In the genomic region with DNA sequence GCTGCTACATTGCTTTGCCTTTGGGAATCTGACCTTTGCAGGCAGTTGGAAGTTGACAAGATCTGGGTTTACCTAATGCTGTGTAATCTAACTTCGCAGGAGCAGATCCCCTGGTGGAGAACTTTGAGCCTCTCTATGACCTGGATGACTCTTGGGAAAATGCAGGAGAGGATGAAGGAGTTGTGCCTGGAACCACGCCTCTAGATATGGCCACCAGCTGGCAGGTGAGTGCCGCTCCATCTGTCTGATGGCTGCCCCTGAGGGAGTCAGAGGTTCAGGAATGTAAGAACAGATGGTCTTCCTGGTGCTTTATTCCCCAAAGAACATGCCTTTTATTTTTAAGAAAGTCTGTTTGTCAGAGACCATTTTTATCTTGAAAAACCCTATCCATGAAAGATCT, we compare ENCODE assay signal across 15 cellular contexts.
DNase-seq lines count a peak whose midpoint lies in the region; ATAC-seq and TF ChIP-seq lines count a peak whose summit lies in the region.
"Had no signal": no experiment of that assay in that cellular context is flagged by ENCODE, and none has a peak within 500 bp of the region (broad histone marks: within the 10 kb centered on the region; RNA-seq: fewer than 3 reads in every experiment).

No MANE protein-coding gene starts in this region.

- no peak for DNase-seq in activated naive CD4-positive, alpha-beta T cell treated with anti-CD3 and anti-CD28 coated beads, Interleukin-2, amount 10 ng/mL, durations not matched to agents 7 days and 5 days
- no peak for DNase-seq in activated naive CD4-positive, alpha-beta T cell treated with Interleukin-2 at 50 U/mL for 16 hours
- DNase-seq in NCI-H82 (lab: John Stamatoyannopoulos, UW) (peak; percentile 80), cerebellar cortex (ENCODE audit: low spot score) (peak; percentile 75), lower leg skin (ENCODE audit: low spot score in 2 of 2) (no peak), MCF 10A (ENCODE audit: unreplicated experiment) (no peak)
- DNase-seq in stimulated activated effector memory CD8-positive, alpha-beta T cell treated with anti-CD3 and anti-CD28 coated beads, Interleukin-12 subunit alpha, Interleukin-12 subunit beta, amount 100 ng/mL, for 72 hours (ENCODE audit: low spot score in 2 of 2), result no peak
- DNase-seq in central memory CD4-positive, alpha-beta T cell, result no peak
- DNase-seq: activated naive CD4-positive, alpha-beta T cell; COR-L47; H7; NCI-H187; uterus had no signal

- TF ChIP-seq POLR2A in lower leg skin (IDR thresholded peaks at IDR 0.05), result no peak

- TF ChIP-seq CTCF in lower leg skin (IDR thresholded peaks at IDR 0.05), result no peak
- no peak for TF ChIP-seq CTCF in MCF 10A (IDR thresholded peaks at IDR 0.05; ENCODE audit: unreplicated experiment)

- H3K36me3 Mint-ChIP-seq in activated naive CD4-positive, alpha-beta T cell treated with anti-CD3 and anti-CD28 coated beads, Interleukin-2, amount 10 ng/mL, durations not matched to agents 7 days and 5 days, result peaks cover 93% of the 10 kb centered on the region
- H3K36me3 Mint-ChIP-seq in stimulated activated effector memory CD8-positive, alpha-beta T cell treated with anti-CD3 and anti-CD28 coated beads, Interleukin-12 subunit alpha, Interleukin-12 subunit beta, amount 100 ng/mL, for 72 hours, result peaks cover 98% of the 10 kb centered on the region
- H3K36me3 Mint-ChIP-seq in MCF 10A (ENCODE audit: insufficient read depth, unreplicated experiment), result peaks cover 87% of the 10 kb centered on the region

- peaks cover 92% of the 10 kb centered on the region for H3K4me1 Mint-ChIP-seq in activated naive CD4-positive, alpha-beta T cell treated with anti-CD3 and anti-CD28 coated beads, Interleukin-2, amount 10 ng/mL, durations not matched to agents 7 days and 5 days
- H3K4me1 Mint-ChIP-seq in stimulated activated effector memory CD8-positive, alpha-beta T cell treated with anti-CD3 and anti-CD28 coated beads, Interleukin-12 subunit alpha, Interleukin-12 subunit beta, amount 100 ng/mL, for 72 hours, result peaks cover 81% of the 10 kb centered on the region
- peaks cover 16% of the 10 kb centered on the region for H3K4me1 Mint-ChIP-seq in MCF 10A (ENCODE audit: insufficient read depth, unreplicated experiment)

- WGBS in lower leg skin, 2 donors, result 89 to 91% methylated on average over 3 of the region's 3 CpGs

- BruUV-seq in MCF 10A (replicated peaks; lab: Mats Ljungman, UMichigan), result no TSS peak

- H3K9me3 Mint-ChIP-seq in activated naive CD4-positive, alpha-beta T cell treated with anti-CD3 and anti-CD28 coated beads, Interleukin-2, amount 10 ng/mL, durations not matched to agents 7 days and 5 days, result no peaks in the 10 kb centered on the region
- H3K9me3 Mint-ChIP-seq in stimulated activated effector memory CD8-positive, alpha-beta T cell treated with anti-CD3 and anti-CD28 coated beads, Interleukin-12 subunit alpha, Interleukin-12 subunit beta, amount 100 ng/mL, for 72 hours, result no peaks in the 10 kb centered on the region
- H3K9me3 Mint-ChIP-seq in MCF 10A (ENCODE audit: unreplicated experiment), result no peaks in the 10 kb centered on the region
- H3K9me3 Mint-ChIP-seq: IgD-negative memory B cell had no signal

- POLR2A ChIA-PET in MCF 10A (lab: Yijun Ruan, JAX), result interaction anchor here (0.7 to 1.1 kb wide), 2 partner anchors 10 to 169 kb away, joined by 3 to 5 read pairs; no protein-coding TSS in a partner anchor

- H3K27ac Mint-ChIP-seq in activated naive CD4-positive, alpha-beta T cell treated with anti-CD3 and anti-CD28 coated beads, Interleukin-2, amount 10 ng/mL, durations not matched to agents 7 days and 5 days, result peak overlapping the region; percentile 74
- peak overlapping the region; percentile 86 for H3K27ac Mint-ChIP-seq in stimulated activated effector memory CD8-positive, alpha-beta T cell treated with anti-CD3 and anti-CD28 coated beads, Interleukin-12 subunit alpha, Interleukin-12 subunit beta, amount 100 ng/mL, for 72 hours
- no peak overlapping the region for H3K27ac Mint-ChIP-seq in MCF 10A (ENCODE audit: low read depth, unreplicated experiment)

- H3K27me3 Mint-ChIP-seq in activated naive CD4-positive, alpha-beta T cell treated with anti-CD3 and anti-CD28 coated beads, Interleukin-2, amount 10 ng/mL, durations not matched to agents 7 days and 5 days, result no peaks in the 10 kb centered on the region
- H3K27me3 Mint-ChIP-seq in MCF 10A (ENCODE audit: insufficient read depth, unreplicated experiment), result no peaks in the 10 kb centered on the region
- H3K27me3 Mint-ChIP-seq: IgD-negative memory B cell had no signal

- intact Hi-C loops in lower leg skin (cut with DNase I; ENCODE audit: low total_unique reads), result loop anchor here (10.0 kb wide), 1 partner anchor 484 kb away; the partner anchor contains the start of gene BDH2
- intact Hi-C loops in MCF 10A (cut with micrococcal nuclease), result loop anchor here (5.0 kb wide), 1 partner anchor 158 kb away; no protein-coding TSS in a partner anchor

- H3K4me3 Mint-ChIP-seq in activated naive CD4-positive, alpha-beta T cell treated with anti-CD3 and anti-CD28 coated beads, Interleukin-2, amount 10 ng/mL, durations not matched to agents 7 days and 5 days, result no peak overlapping the region
- H3K4me3 Mint-ChIP-seq in stimulated activated effector memory CD8-positive, alpha-beta T cell treated with anti-CD3 and anti-CD28 coated beads, Interleukin-12 subunit alpha, Interleukin-12 subunit beta, amount 100 ng/mL, for 72 hours, result peak overlapping the region; percentile 82
- H3K4me3 Mint-ChIP-seq in MCF 10A (ENCODE audit: unreplicated experiment), result no peak overlapping the region
- H3K4me3 Mint-ChIP-seq: IgD-negative memory B cell had no signal

- no peak for ATAC-seq in stimulated activated effector memory CD8-positive, alpha-beta T cell treated with anti-CD3 and anti-CD28 coated beads, Interleukin-12 subunit alpha, Interleukin-12 subunit beta, amount 100 ng/mL, for 72 hours

- CTCF ChIA-PET in activated naive CD4-positive, alpha-beta T cell treated with anti-CD3 and anti-CD28 coated beads, Interleukin-2, amount 10 ng/mL, durations not matched to agents 7 days and 5 days (lab: Charles Lee), result interaction anchor here (1.2 to 2.1 kb wide), 4 partner anchors 10 to 88 kb away, joined by 3 to 9 read pairs (median 7); no protein-coding TSS in a partner anchor
- CTCF ChIA-PET in MCF 10A (lab: Yijun Ruan, JAX), result interaction anchor here (0.7 to 4.0 kb wide), 6 partner anchors 10 to 481 kb away, joined by 3 to 18 read pairs (median 4); no protein-coding TSS in a partner anchor

- H3K4me3 ChIP-seq in lower leg skin (ENCODE audit: low read depth, poor library complexity, severe bottlenecking), result no peak overlapping the region
- H3K4me3 ChIP-seq: esophagus muscularis mucosa, uterus had no signal

Comparison
In these comparisons a context has a peak if more than half of its experiments do, and no peak if none do; other contexts are left out.
1. DNase-seq: peak in NCI-H82 (single experiment) and cerebellar cortex (single experiment); none in activated naive CD4-positive, alpha-beta T cell treated with anti-CD3 and anti-CD28 coated beads, Interleukin-2, amount 10 ng/mL, durations not matched to agents 7 days and 5 days (single experiment), activated naive CD4-positive, alpha-beta T cell treated with Interleukin-2 at 50 U/mL for 16 hours (single experiment), stimulated activated effector memory CD8-positive, alpha-beta T cell treated with anti-CD3 and anti-CD28 coated beads, Interleukin-12 subunit alpha, Interleukin-12 subunit beta, amount 100 ng/mL, for 72 hours (0 of 2), lower leg skin (0 of 2), central memory CD4-positive, alpha-beta T cell (single experiment) and MCF 10A (single experiment).